Comparison of ENCODE assay signal across 6 cellular contexts in the genomic region with DNA sequence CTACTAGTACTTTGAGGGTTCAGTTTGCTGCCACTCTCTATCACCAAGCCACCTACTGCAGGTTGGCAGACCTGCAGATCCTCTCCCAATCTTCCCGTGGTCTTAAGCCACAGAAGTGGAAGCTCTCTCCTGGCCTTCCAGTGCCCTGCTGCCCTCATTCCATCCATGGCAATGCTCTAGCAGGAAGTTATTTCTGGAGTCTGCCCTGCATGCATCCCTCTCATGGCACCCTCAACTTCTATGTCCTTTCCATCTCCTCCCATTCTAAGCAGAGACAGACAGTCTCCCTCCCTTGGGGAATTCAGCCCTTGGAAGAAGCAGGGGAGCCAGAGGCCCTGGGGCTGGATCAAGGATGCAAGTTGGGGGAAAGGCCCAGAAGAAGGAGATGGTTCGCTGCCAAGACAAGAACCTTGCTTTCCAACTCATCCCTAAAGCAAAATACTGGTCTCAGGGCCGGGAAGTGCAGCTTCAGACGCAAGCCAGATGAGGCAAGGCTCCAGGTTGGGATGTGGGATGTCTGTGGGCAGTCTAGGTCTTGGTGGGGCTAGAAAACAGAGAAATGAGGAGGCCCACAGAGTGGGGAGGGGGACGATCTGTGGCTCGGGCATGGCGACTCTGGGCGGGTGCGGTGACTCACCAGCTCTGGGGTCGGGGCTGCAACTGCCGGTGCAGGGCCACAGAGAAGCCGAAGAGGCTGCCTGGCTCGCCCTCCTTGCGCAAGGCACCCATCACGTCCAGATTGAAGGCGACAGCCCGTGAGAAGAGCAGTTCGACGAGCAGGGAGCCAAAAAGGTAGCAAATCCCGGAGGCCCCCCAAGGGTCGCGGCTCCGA.
A peak's percentile ranks its signal among the peaks of the same experiment; 100 is the strongest.
DNase-seq lines count a peak whose midpoint lies in the region; ATAC-seq and TF ChIP-seq lines count a peak whose summit lies in the region.

No MANE protein-coding gene starts in this region.

- DNase-seq in NCI-H69 (lab: John Stamatoyannopoulos, UW): peak; percentile 41
- DNase-seq in effector memory CD8-positive, alpha-beta T cell: no peak
- no peak for DNase-seq in retinal pigment epithelial cell (ENCODE audit: low read depth)
- no peak for DNase-seq in LoVo (ENCODE audit: low spot score)
- DNase-seq in NCI-H1930 (lab: John Stamatoyannopoulos, UW): no peak

- peaks cover 15 to 19% of the 10 kb centered on the region in 2 donors for H3K4me1 Mint-ChIP-seq in effector memory CD8-positive, alpha-beta T cell (ENCODE audit: low read depth in 2 of 2)

- H3K36me3 Mint-ChIP-seq in effector memory CD8-positive, alpha-beta T cell (ENCODE audit: insufficient read depth): no peaks in the 10 kb centered on the region

- peak overlapping the region; percentile 6 to 68 for H3K27ac Mint-ChIP-seq in effector memory CD8-positive, alpha-beta T cell

- peaks cover 32 to 56% of the 10 kb centered on the region in 2 donors for H3K27me3 Mint-ChIP-seq in effector memory CD8-positive, alpha-beta T cell

- no peaks in the 10 kb centered on the region for H3K9me3 Mint-ChIP-seq in effector memory CD8-positive, alpha-beta T cell

- peak overlapping the region; percentile 79 to 85 for H3K4me3 Mint-ChIP-seq in effector memory CD8-positive, alpha-beta T cell

- H3K4me3 ChIP-seq in retinal pigment epithelial cell (ENCODE audit: low read length): peak overlapping the region; percentile 73

- ATAC-seq in effector memory CD8-positive, alpha-beta T cell (replicated peaks): peak; percentile 31
- no peak for ATAC-seq in GM21367 (IDR thresholded peaks at IDR 0.05; ENCODE audit: unreplicated experiment)

- TF ChIP-seq CTCF in retinal pigment epithelial cell (conservative IDR thresholded peaks at IDR 0.05; ENCODE audit: low read depth, low read length): no peak
